Comparison of ENCODE assay signal across 2 cellular contexts in genomic region chr3:37736632-37737031, GRCh38.
TF ChIP-seq lines count a peak whose summit lies in the region.

No MANE protein-coding gene starts in this region.

TF ChIP-seq in GM12878, 131 proteins besides CTCF, POLR2A, EP300 and RAD21 (continues in another document):
- TF ChIP-seq NFXL1 (IDR thresholded peaks at IDR 0.05; ENCODE audit: borderline replicate concordance) (no peak), POLR2AphosphoS5 (IDR thresholded peaks at IDR 0.05; ENCODE audit: low read length) (no peak), WRNIP1 (IDR thresholded peaks at IDR 0.05; ENCODE audit: borderline replicate concordance, low read depth, low read length) (no peak), DPF2 (IDR thresholded peaks at IDR 0.05) (no peak), BCL3 (IDR thresholded peaks at IDR 0.05; ENCODE audit: borderline replicate concordance, insufficient read depth, low read depth, low read length, poor library complexity, severe bottlenecking) (no peak), SKIL (IDR thresholded peaks at IDR 0.05; ENCODE audit: low read depth, poor library complexity, severe bottlenecking) (no peak), SPI1 (IDR thresholded peaks at IDR 0.05; ENCODE audit: borderline replicate concordance, insufficient read depth, low read depth, low read length) (peak; percentile 58; the same call in 1 of the 2 replicates), TCF3 (IDR thresholded peaks at IDR 0.05; ENCODE audit: borderline replicate concordance, insufficient read depth, low read depth, low read length) (0 out of 2 replicates have a peak, but pooled peaks have one; percentile 44), RBBP5 (conservative IDR thresholded peaks at IDR 0.05) (no peak), ZNF687 (IDR thresholded peaks at IDR 0.05) (no peak), SUPT20H (IDR thresholded peaks at IDR 0.05; ENCODE audit: borderline replicate concordance, control insufficient read depth, low read depth, low read length) (no peak), SMAD5 (IDR thresholded peaks at IDR 0.05; ENCODE audit: low read depth) (no peak), EGR1 (IDR thresholded peaks at IDR 0.05; ENCODE audit: borderline replicate concordance in 1 of 2, low read depth in 2 of 2, low read length in 2 of 2) (no peak), PBX3 (IDR thresholded peaks at IDR 0.05; ENCODE audit: insufficient replicate concordance, low read depth, low read length) (peak; percentile 19), IKZF2 (IDR thresholded peaks at IDR 0.05) (peak; percentile 26 to 56; a peak in 2 of 4 replicates), RUNX3 (IDR thresholded peaks at IDR 0.05; ENCODE audit: low read length) (no peak), FOXM1 (IDR thresholded peaks at IDR 0.05; ENCODE audit: low read depth, low read length) (no peak), CHD1 (IDR thresholded peaks at IDR 0.05; ENCODE audit: low read depth, low read length) (no peak), ZBED1 (IDR thresholded peaks at IDR 0.05; ENCODE audit: borderline replicate concordance) (no peak), SIN3A (IDR thresholded peaks at IDR 0.05; ENCODE audit: low read depth, low read length) (no peak), SMARCA5 (IDR thresholded peaks at IDR 0.05) (no peak)

TF ChIP-seq in HepG2, 621 proteins besides CTCF, POLR2A, EP300 and RAD21:
- no peak for TF ChIP-seq AGO2 (optimal IDR thresholded peaks at IDR 0.05; ENCODE audit: low read depth, low read length)
- TF ChIP-seq ZFP62 (CRISPR knock-in tag; IDR thresholded peaks at IDR 0.05), result no peak
- no peak for TF ChIP-seq ZNF7 (CRISPR knock-in tag; IDR thresholded peaks at IDR 0.05)
- no peak for TF ChIP-seq MNT (IDR thresholded peaks at IDR 0.05)
